In the genomic region with DNA sequence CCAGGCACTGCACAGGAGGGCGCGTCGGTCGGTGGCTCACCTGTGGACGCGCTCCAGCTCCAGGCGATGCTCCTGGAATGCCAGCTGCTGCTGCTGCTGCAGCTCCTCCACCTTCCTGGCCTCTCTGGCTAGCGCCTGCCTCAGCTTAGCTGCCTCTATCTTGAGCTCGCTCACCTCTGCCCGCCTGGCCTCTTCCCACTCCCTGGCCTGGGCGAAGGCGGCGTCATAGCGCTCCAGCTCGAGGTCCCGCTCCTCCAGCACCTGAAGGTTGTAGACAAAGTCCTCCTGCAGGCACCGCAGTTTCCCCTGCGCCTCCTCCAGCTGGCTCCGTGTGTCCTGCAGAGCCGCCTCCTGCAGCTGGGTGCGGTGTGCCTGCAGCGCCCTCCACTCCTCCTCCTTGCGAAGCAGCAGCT, we compare ENCODE assay signal across 1 cellular context.
A peak's percentile ranks its signal among the peaks of the same experiment; 100 is the strongest.
TF ChIP-seq lines count a peak whose summit lies in the region.

No MANE protein-coding gene starts in this region.

TF ChIP-seq in HEK293, 187 proteins besides CTCF, POLR2A, EP300 and RAD21 (continued from another document):
- TF ChIP-seq ZNF623 (tag by site-specific recombination; IDR thresholded peaks at IDR 0.05) = no peak
- TF ChIP-seq, protein P1, sequence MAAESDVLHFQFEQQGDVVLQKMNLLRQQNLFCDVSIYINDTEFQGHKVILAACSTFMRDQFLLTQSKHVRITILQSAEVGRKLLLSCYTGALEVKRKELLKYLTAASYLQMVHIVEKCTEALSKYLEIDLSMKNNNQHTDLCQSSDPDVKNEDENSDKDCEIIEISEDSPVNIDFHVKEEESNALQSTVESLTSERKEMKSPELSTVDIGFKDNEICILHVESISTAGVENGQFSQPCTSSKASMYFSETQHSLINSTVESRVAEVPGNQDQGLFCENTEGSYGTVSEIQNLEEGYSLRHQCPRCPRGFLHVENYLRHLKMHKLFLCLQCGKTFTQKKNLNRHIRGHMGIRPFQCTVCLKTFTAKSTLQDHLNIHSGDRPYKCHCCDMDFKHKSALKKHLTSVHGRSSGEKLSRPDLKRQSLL (tag by site-specific recombination; IDR thresholded peaks at IDR 0.05) = 0 out of 2 replicates have a peak, but pooled peaks have one; percentile 16
